9 cellular contexts compared by ENCODE assay signal in genomic region chr3:39105687-39106063, GRCh38. TPM values are rescaled to one million over a fixed set of nuclear protein-coding genes. Genes with fewer than 3 reads are reported as not detected.
DNase-seq lines count a peak whose midpoint lies in the region; ATAC-seq and TF ChIP-seq lines count a peak whose summit lies in the region.
"Had no signal": no experiment of that assay in that cellular context is flagged by ENCODE, and none has a peak within 500 bp of the region (broad histone marks: within the 10 kb centered on the region; RNA-seq: fewer than 3 reads in every experiment).

No MANE protein-coding gene starts in this region.

- no peaks in the 10 kb centered on the region for H3K9me3 ChIP-seq in HCT116 (ENCODE audit: control insufficient read depth in 1 of 2, insufficient read depth in 1 of 2, low read depth in 1 of 2, low read length in 2 of 2)
- H3K9me3 ChIP-seq: spleen had no signal

- no peaks in the 10 kb centered on the region for H3K36me3 Mint-ChIP-seq in MCF 10A (ENCODE audit: insufficient read depth, unreplicated experiment)
- no peaks in the 10 kb centered on the region for H3K36me3 Mint-ChIP-seq in naive thymus-derived CD8-positive, alpha-beta T cell

- no peak overlapping the region for H3K9ac ChIP-seq in HCT116 (ENCODE audit: low read length)

- peak overlapping the region; percentile 94 for H3K4me3 Mint-ChIP-seq in MCF 10A (ENCODE audit: unreplicated experiment)
- peak overlapping the region; percentile 81 to 92 (median 86) for H3K4me3 Mint-ChIP-seq in naive thymus-derived CD8-positive, alpha-beta T cell

- H3K27ac Mint-ChIP-seq in MCF 10A (ENCODE audit: low read depth, unreplicated experiment): peak overlapping the region; percentile 94
- peak overlapping the region; percentile 28 to 94 (median 88) for H3K27ac Mint-ChIP-seq in naive thymus-derived CD8-positive, alpha-beta T cell

- H3K27ac ChIP-seq in ACC112 (ENCODE audit: low read depth, low read length) (no peak overlapping the region), HCT116 (ENCODE audit: low read depth, low read length) (no peak overlapping the region)

- ATAC-seq in HCT116 (no peak), HG03460 (IDR thresholded peaks at IDR 0.05; ENCODE audit: unreplicated experiment) (no peak), GM19324 (IDR thresholded peaks at IDR 0.05; ENCODE audit: low FRiP score, unreplicated experiment) (no peak)
- ATAC-seq in naive thymus-derived CD8-positive, alpha-beta T cell: no peak

- H3K9me2 ChIP-seq in HCT116 (ENCODE audit: insufficient read depth): no peaks in the 10 kb centered on the region

- peaks cover 37% of the 10 kb centered on the region for H3K79me2 ChIP-seq in ACC112 (ENCODE audit: control insufficient read depth, insufficient read depth, low read length, unreplicated experiment)
- H3K79me2 ChIP-seq in HCT116 (ENCODE audit: insufficient read depth, low read length): peaks cover 19% of the 10 kb centered on the region; the same call in 1 of the 2 replicates

- RAD21 ChIA-PET in HCT116 (lab: Charles Lee; ENCODE audit: low non-redundant PET in 1 of 2, low total read pairs in 2 of 2, uncharacterized antibody in 2 of 2, unreplicated experiment in 2 of 2): interaction anchor here in 1 of 2 experiments (1.9 kb wide), 1 partner anchor 183 kb away, joined by 5 read pairs; no protein-coding TSS in a partner anchor

- H4K20me1 ChIP-seq in HCT116 (ENCODE audit: insufficient read depth): no peaks in the 10 kb centered on the region

- no peaks in the 10 kb centered on the region for H3K27me3 Mint-ChIP-seq in MCF 10A (ENCODE audit: insufficient read depth, unreplicated experiment)
- no peaks in the 10 kb centered on the region for H3K27me3 Mint-ChIP-seq in naive thymus-derived CD8-positive, alpha-beta T cell

- H3K4me1 ChIP-seq in ACC112 (ENCODE audit: control insufficient read depth, insufficient read depth, low read length, unreplicated experiment) (peaks cover 19% of the 10 kb centered on the region), HCT116 (ENCODE audit: control insufficient read depth in 1 of 2, insufficient read depth in 2 of 2, low read length in 2 of 2) (peaks cover 16 to 23% of the 10 kb centered on the region in 2 experiments)

- H3K4me2 ChIP-seq in HCT116 (ENCODE audit: low read length): peak overlapping the region; percentile 92

- CTCF ChIA-PET in HCT116 (lab: Charles Lee) (interaction anchor here (1.3 kb wide), 1 partner anchor 182 kb away, joined by 8 read pairs; no protein-coding TSS in a partner anchor), MCF 10A (lab: Yijun Ruan, JAX) (interaction anchor here (0.5 to 5.9 kb wide), 8 partner anchors 12 to 610 kb away, joined by 3 to 39 read pairs (median 6); partner anchors contain the start of gene EXOG)

- no peak overlapping the region for H2AFZ ChIP-seq in ACC112 (ENCODE audit: low read length, unreplicated experiment)
- no peak overlapping the region for H2AFZ ChIP-seq in HCT116 (ENCODE audit: low read depth, low read length, poor library complexity, severe bottlenecking)

- no peaks in the 10 kb centered on the region for H3K9me3 Mint-ChIP-seq in MCF 10A (ENCODE audit: unreplicated experiment)
- H3K9me3 Mint-ChIP-seq in naive thymus-derived CD8-positive, alpha-beta T cell: no peaks in the 10 kb centered on the region

- peaks cover 37% of the 10 kb centered on the region for H3K4me1 Mint-ChIP-seq in MCF 10A (ENCODE audit: insufficient read depth, unreplicated experiment)
- peaks cover 51 to 72% (median 65%) of the 10 kb centered on the region in 4 donors for H3K4me1 Mint-ChIP-seq in naive thymus-derived CD8-positive, alpha-beta T cell

- intact Hi-C loops in HCT116 (cut with micrococcal nuclease): no loop called here
- intact Hi-C loops in MCF 10A (cut with micrococcal nuclease): loop anchor here (2.0 kb wide), 1 partner anchor 75 kb away; no protein-coding TSS in a partner anchor

- H3K36me3 ChIP-seq in ACC112 (ENCODE audit: insufficient read depth, low read length) (no peaks in the 10 kb centered on the region), HCT116 (ENCODE audit: control insufficient read depth in 1 of 2, insufficient read depth in 2 of 2, low read length in 2 of 2) (0 out of 4 replicates have a peak, but pooled peaks cover 0 to under 1% of the 10 kb centered on the region in 2 experiments)

- TF ChIP-seq CTCF in HCT116 (IDR thresholded peaks at IDR 0.05 in 2 of 3, conservative IDR thresholded peaks at IDR 0.05 in 1 of 3; ENCODE audit: borderline replicate concordance in 1 of 3, insufficient read depth in 1 of 3, low read depth in 2 of 3, low read length in 2 of 3) (no peak), MCF 10A (IDR thresholded peaks at IDR 0.05; ENCODE audit: unreplicated experiment) (no peak)

- DNase-seq in HCT116 (ENCODE audit: low read depth, low spot score) (no peak), MCF 10A (ENCODE audit: unreplicated experiment) (no peak), anterior cingulate cortex (lab: John Stamatoyannopoulos, UW) (no peak), NCI-H69 (lab: John Stamatoyannopoulos, UW) (no peak)
- DNase-seq in naive thymus-derived CD8-positive, alpha-beta T cell: no peak
- DNase-seq: spleen had no signal

- peak overlapping the region; percentile 92 for H3K4me3 ChIP-seq in ACC112 (ENCODE audit: low read depth, low read length)
- H3K4me3 ChIP-seq in HCT116 (replicated peaks in 1 of 2; ENCODE audit: low read depth in 1 of 2, low read length in 2 of 2): no peak overlapping the region; a peak in 1 of 4 replicates

- POLR2A ChIA-PET in HCT116 (lab: Charles Lee): no interaction called here
- POLR2A ChIA-PET in MCF 10A (lab: Yijun Ruan, JAX): interaction anchor here (0.7 to 2.2 kb wide), 7 partner anchors 9 to 183 kb away, joined by 3 to 8 read pairs (median 5); no protein-coding TSS in a partner anchor
- POLR2A ChIA-PET in naive thymus-derived CD8-positive, alpha-beta T cell (lab: Charles Lee): interaction anchor here (0.5 to 1.2 kb wide), 3 partner anchors 22 to 72 kb away, joined by 3 to 4 read pairs (median 3); no protein-coding TSS in a partner anchor

- no peaks in the 10 kb centered on the region for H3K27me3 ChIP-seq in ACC112 (ENCODE audit: insufficient read depth, low read length)
- H3K27me3 ChIP-seq in HCT116 (ENCODE audit: insufficient read depth, low read length): no peaks in the 10 kb centered on the region
- H3K27me3 ChIP-seq: spleen had no signal

- no peak for TF ChIP-seq POLR2A in HCT116 (IDR thresholded peaks at IDR 0.05; ENCODE audit: borderline replicate concordance, extremely low read depth, insufficient read depth, insufficient read length)

- no peak for TF ChIP-seq RAD21 in HCT116 (IDR thresholded peaks at IDR 0.05; ENCODE audit: low read depth)

- BruUV-seq in HCT116 (replicated peaks; lab: Mats Ljungman, UMichigan) (no TSS peak), MCF 10A (replicated peaks; lab: Mats Ljungman, UMichigan) (TSS peak; percentile 25)

TF ChIP-seq in HCT116, 20 proteins besides CTCF, POLR2A, EP300 and RAD21 (continues in another document):
- TF ChIP-seq JUND (IDR thresholded peaks at IDR 0.05) (no peak), YY1 (IDR thresholded peaks at IDR 0.05; ENCODE audit: extremely low read depth, insufficient replicate concordance, low read depth, low read length) (no peak), POLR2AphosphoS5 (IDR thresholded peaks at IDR 0.05; ENCODE audit: low read depth, low read length) (no peak), EZH2phosphoT487 (IDR thresholded peaks at IDR 0.05; ENCODE audit: borderline replicate concordance) (no peak), ZFX (IDR thresholded peaks at IDR 0.05) (no peak), ZNF274 (IDR thresholded peaks at IDR 0.05; ENCODE audit: low read depth, low read length) (no peak), CBX3 (IDR thresholded peaks at IDR 0.05; ENCODE audit: low read depth) (no peak), EGR1 (IDR thresholded peaks at IDR 0.05; ENCODE audit: low read depth) (no peak), ELF1 (IDR thresholded peaks at IDR 0.05; ENCODE audit: borderline replicate concordance, low read depth) (no peak), ZBTB33 (IDR thresholded peaks at IDR 0.05; ENCODE audit: extremely low read depth, insufficient replicate concordance, low read length) (no peak)

RNA-seq across cellular contexts. Expression of gene GORASP1, which starts 1.8 kb away (rescaled TPM):
- 38.8 TPM for total RNA-seq in HCT116 (2021; ENCODE audit: unreplicated experiment)
- polyA plus RNA-seq in HCT116 (2012): 29.6 and 34.1 TPM in 2 replicates
- 34.4 and 40.7 TPM in 2 replicates for total RNA-seq in MCF 10A (2022)
- 10 to 100 TPM; 31.9 to 41.2 TPM for total RNA-seq in naive thymus-derived CD8-positive, alpha-beta T cell
- polyA plus RNA-seq in naive thymus-derived CD8-positive, alpha-beta T cell: 10 to 100 TPM; 10.2 to 13.8 (median 10.7) TPM

RNA-seq across cellular contexts. Expression of gene TTC21A, which starts 1.8 kb away (rescaled TPM):
- total RNA-seq in HCT116 (2021; ENCODE audit: unreplicated experiment): 5.6 TPM
- polyA plus RNA-seq in HCT116 (2012): 2.1 TPM in 2 replicates
- 2.1 and 5.4 TPM in 2 replicates for total RNA-seq in MCF 10A (2022)
- 1 to 10 TPM; 7.5 to 8.7 TPM for total RNA-seq in naive thymus-derived CD8-positive, alpha-beta T cell
- under 1 TPM; 0.50 to 0.94 (median 0.57) TPM for polyA plus RNA-seq in naive thymus-derived CD8-positive, alpha-beta T cell

RNA-seq across cellular contexts. Expression of gene CSRNP1, which starts 47.7 kb away (rescaled TPM):
- total RNA-seq in HCT116 (2021; ENCODE audit: unreplicated experiment) (15.0 TPM), MCF 10A (2022) (11.9 and 14.3 TPM in 2 replicates)
- polyA plus RNA-seq in HCT116 (2012): 22.5 and 60.5 TPM in 2 replicates
- 10 to 100 TPM; 15.0 to 17.4 TPM for total RNA-seq in naive thymus-derived CD8-positive, alpha-beta T cell
- polyA plus RNA-seq in naive thymus-derived CD8-positive, alpha-beta T cell: 10 to 100 TPM in 2 of 3 donors, 1 to 10 TPM in 1; 8.0 to 17.1 (median 10.9) TPM

RNA-seq across cellular contexts. Expression of gene WDR48, which starts 53.9 kb away (rescaled TPM):
- total RNA-seq in HCT116 (2021; ENCODE audit: unreplicated experiment) (35.6 TPM), MCF 10A (2022) (24.8 and 26.0 TPM in 2 replicates)
- polyA plus RNA-seq in HCT116 (2012): 12.6 and 14.5 TPM in 2 replicates
- total RNA-seq in naive thymus-derived CD8-positive, alpha-beta T cell: 10 to 100 TPM; 66.5 to 70.8 TPM
- polyA plus RNA-seq in naive thymus-derived CD8-positive, alpha-beta T cell: 10 to 100 TPM; 32.7 to 37.3 (median 33.3) TPM

RNA-seq across cellular contexts. Expression of gene SCN11A, which starts 53.9 kb away (rescaled TPM):
- total RNA-seq in HCT116 (2021; ENCODE audit: unreplicated experiment) (0.05 TPM), MCF 10A (2022) (0.05 TPM in 1 of 2 replicates, not detected in the other)
- polyA plus RNA-seq in HCT116 (2012): not detected in 2 replicates
- under 1 TPM; 0.39 to 0.47 TPM for total RNA-seq in naive thymus-derived CD8-positive, alpha-beta T cell
- not detected for polyA plus RNA-seq in naive thymus-derived CD8-positive, alpha-beta T cell
